Comparison of ENCODE assay signal across 1 cellular context in the genomic region with DNA sequence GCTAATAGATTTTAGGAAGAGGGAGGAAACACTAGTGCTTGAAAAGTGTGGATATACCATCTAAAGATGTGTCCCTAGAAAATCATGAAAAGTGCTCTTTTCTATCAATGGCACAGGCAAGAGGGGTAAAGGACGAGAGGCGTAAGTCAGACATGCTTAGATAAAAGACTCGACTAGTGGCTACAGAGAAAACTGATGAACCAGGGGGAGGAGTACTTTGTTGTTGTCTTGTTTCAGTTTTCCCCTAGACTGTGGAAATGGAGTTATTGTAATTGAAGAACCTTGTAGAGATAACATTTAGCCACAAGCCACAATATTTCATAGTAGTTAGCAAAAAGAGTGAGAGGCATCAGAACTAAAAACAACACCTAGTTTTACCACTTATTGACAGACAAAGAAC.
TF ChIP-seq lines count a peak whose summit lies in the region.

No MANE protein-coding gene starts in this region.

TF ChIP-seq in K562, 482 proteins besides CTCF, POLR2A, EP300 and RAD21:
- TF ChIP-seq ZNF41 (CRISPR knock-in tag; conservative IDR thresholded peaks at IDR 0.05) (no peak), ZNF184 (CRISPR knock-in tag; IDR thresholded peaks at IDR 0.05) (no peak), NR4A1 (CRISPR knock-in tag; IDR thresholded peaks at IDR 0.05) (no peak), NR4A1 (tag; IDR thresholded peaks at IDR 0.05) (no peak), ZBTB7A (IDR thresholded peaks at IDR 0.05; ENCODE audit: borderline replicate concordance, control insufficient read depth, low read depth, low read length) (no peak), ZBTB17 (CRISPR knock-in tag; IDR thresholded peaks at IDR 0.05) (peak; percentile 96)
